8 cellular contexts compared by ENCODE assay signal in genomic region chr12:106246891-106247730, GRCh38. TPM values are rescaled to one million over a fixed set of nuclear protein-coding genes. Genes with fewer than 3 reads are reported as not detected.
A peak's percentile ranks its signal among the peaks of the same experiment; 100 is the strongest.
DNase-seq lines count a peak whose midpoint lies in the region; ATAC-seq lines count a peak whose summit lies in the region.

No MANE protein-coding gene starts in this region.

- H3K4me3 Mint-ChIP-seq in IgD-negative memory B cell, result peak overlapping the region; percentile 62 to 92 (median 88)
- peak overlapping the region; percentile 84 for H3K4me3 Mint-ChIP-seq in dendritic cell treated with granulocyte-macrophage colony-stimulating factor and Interleukin-4, amounts not matched to agents 40 ng/mL and 50 ng/mL, for 4 days

- peaks cover 6% of the 10 kb centered on the region for H3K36me3 Mint-ChIP-seq in IgD-negative memory B cell
- no peaks in the 10 kb centered on the region for H3K36me3 Mint-ChIP-seq in dendritic cell treated with granulocyte-macrophage colony-stimulating factor and Interleukin-4, amounts not matched to agents 40 ng/mL and 50 ng/mL, for 4 days (ENCODE audit: low read depth)

- peak in 10 of 14 donors; percentile 11 to 67 (median 42) for DNase-seq in C1 segment of cervical spinal cord (lab: John Stamatoyannopoulos, UW)
- DNase-seq in activated CD4-positive, alpha-beta T cell treated with anti-CD3 and anti-CD28 coated beads for 48 hours, result peak; percentile 65
- DNase-seq in left kidney (ENCODE audit: low read depth, low spot score), result peak; percentile 85
- peak; percentile 67 for DNase-seq in stimulated activated CD4-positive, alpha-beta T cell treated with anti-CD3 and anti-CD28 coated beads, Interleukin-4, amount 100 ng/mL, for 1 hour

- peaks cover 16 to 54% (median 30%) of the 10 kb centered on the region in 3 donors for H3K4me1 Mint-ChIP-seq in IgD-negative memory B cell
- peaks cover 57% of the 10 kb centered on the region for H3K4me1 Mint-ChIP-seq in dendritic cell treated with granulocyte-macrophage colony-stimulating factor and Interleukin-4, amounts not matched to agents 40 ng/mL and 50 ng/mL, for 4 days (ENCODE audit: low read depth)

- ATAC-seq in GM19455 (IDR thresholded peaks at IDR 0.05; ENCODE audit: unreplicated experiment) (peak; percentile 35), HG03457 (IDR thresholded peaks at IDR 0.05; ENCODE audit: unreplicated experiment) (no peak)

- H3K27ac Mint-ChIP-seq in IgD-negative memory B cell, result peak overlapping the region; percentile 27 to 80 (median 62)
- H3K27ac Mint-ChIP-seq in dendritic cell treated with granulocyte-macrophage colony-stimulating factor and Interleukin-4, amounts not matched to agents 40 ng/mL and 50 ng/mL, for 4 days, result peak overlapping the region; percentile 66

- no peaks in the 10 kb centered on the region for H3K9me3 Mint-ChIP-seq in IgD-negative memory B cell
- no peaks in the 10 kb centered on the region for H3K9me3 Mint-ChIP-seq in dendritic cell treated with granulocyte-macrophage colony-stimulating factor and Interleukin-4, amounts not matched to agents 40 ng/mL and 50 ng/mL, for 4 days

- H3K27me3 Mint-ChIP-seq in IgD-negative memory B cell, result peaks cover 2% of the 10 kb centered on the region
- H3K27me3 Mint-ChIP-seq in dendritic cell treated with granulocyte-macrophage colony-stimulating factor and Interleukin-4, amounts not matched to agents 40 ng/mL and 50 ng/mL, for 4 days, result peaks cover 4% of the 10 kb centered on the region

- intact Hi-C loops in dendritic cell treated with granulocyte-macrophage colony-stimulating factor and Interleukin-4, amounts not matched to agents 40 ng/mL and 50 ng/mL, for 4 days (cut with micrococcal nuclease), result no loop called here

RNA-seq across cellular contexts. Expression of gene CKAP4, which starts 0.7 kb away (rescaled TPM):
- 18.8 TPM for polyA plus RNA-seq in IgD-negative memory B cell

RNA-seq across cellular contexts. Expression of gene TCP11L2, which starts 55.4 kb away (rescaled TPM):
- 35.1 TPM for polyA plus RNA-seq in IgD-negative memory B cell
